ENCODE assay signal across 20 cellular contexts in the genomic region with DNA sequence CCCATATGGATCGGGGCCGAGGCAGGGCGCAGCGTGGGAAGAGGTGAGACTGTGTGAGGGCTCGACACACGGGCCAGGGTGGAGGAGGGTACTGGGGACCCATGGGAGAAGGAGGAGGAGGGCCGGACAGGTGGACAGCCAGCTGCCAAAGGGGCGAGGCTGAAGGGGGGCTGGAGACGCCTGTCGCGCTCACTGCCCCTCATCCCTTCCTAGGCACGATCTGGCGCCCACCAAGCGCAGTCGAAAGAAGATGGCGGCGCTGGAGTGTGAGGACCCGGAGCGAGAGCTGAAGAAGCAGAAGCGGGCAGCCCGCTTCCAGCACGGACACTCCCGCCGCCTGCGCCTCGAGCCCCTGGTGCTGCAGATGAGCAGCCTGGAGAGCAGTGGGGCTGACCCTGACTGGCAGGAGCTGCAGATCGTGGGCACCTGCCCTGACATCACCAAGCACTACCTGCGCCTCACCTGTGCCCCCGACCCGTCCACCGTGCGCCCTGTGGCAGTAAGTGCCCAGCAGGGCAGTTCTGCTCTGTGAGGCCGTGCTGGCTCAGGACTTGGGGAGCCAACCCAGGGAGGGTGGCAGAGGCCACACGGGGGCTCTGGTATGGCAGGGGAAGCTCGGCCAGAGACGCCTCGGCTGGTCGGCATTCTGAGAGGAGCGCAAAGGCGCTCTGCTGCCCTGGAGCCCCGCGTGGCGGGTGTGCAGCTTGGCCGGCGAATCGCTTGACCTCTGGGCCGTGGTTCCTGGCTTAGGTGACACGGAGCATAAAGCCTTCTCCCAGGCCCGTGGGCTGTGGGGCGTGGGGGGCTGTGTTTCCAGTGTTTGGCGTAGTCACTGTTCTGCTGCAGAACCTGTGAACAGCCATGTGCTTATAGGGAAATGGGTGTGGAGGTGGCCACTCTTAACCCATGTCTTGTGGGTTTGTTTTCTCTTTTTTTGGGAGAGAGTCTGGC. TPM values are rescaled to one million over a fixed set of nuclear protein-coding genes. Genes with fewer than 3 reads are reported as not detected.
DNase-seq lines count a peak whose midpoint lies in the region; ATAC-seq, FAIRE-seq and TF ChIP-seq lines count a peak whose summit lies in the region.
"Had no signal": no experiment of that assay in that cellular context is flagged by ENCODE, and none has a peak within 500 bp of the region (broad histone marks: within the 10 kb centered on the region; RNA-seq: fewer than 3 reads in every experiment).

No MANE protein-coding gene starts in this region.

- H3K4me3 ChIP-seq in HepG2 (replicated peaks in 1 of 3; ENCODE audit: insufficient read depth in 1 of 3, low read depth in 2 of 3, low read length in 3 of 3): no peak overlapping the region
- no peak overlapping the region for H3K4me3 ChIP-seq in right lobe of liver
- no peak overlapping the region for H3K4me3 ChIP-seq in spleen
- H3K4me3 ChIP-seq in body of pancreas: no peak overlapping the region
- H3K4me3 ChIP-seq: BLaER1 had no signal

- peak overlapping the region; percentile 65 to 83 for H3K27ac Mint-ChIP-seq in effector memory CD8-positive, alpha-beta T cell

- in situ Hi-C loops in HepG2 (cut with HindIII; ENCODE audit: extremely low pct_ligation_motif_present, low pct_unique_long_range_greater_than_20kb): no loop called here

- H3K36me3 ChIP-seq in HepG2 (replicated peaks in 1 of 2; ENCODE audit: control insufficient read depth in 1 of 2, insufficient read depth in 2 of 2, low read length in 2 of 2): peaks cover 52 to 89% of the 10 kb centered on the region in 2 experiments
- H3K36me3 ChIP-seq in right lobe of liver: peaks cover 42 to 97% (median 69%) of the 10 kb centered on the region in 4 donors
- H3K36me3 ChIP-seq in spleen: peaks cover 17 to 100% (median 100%) of the 10 kb centered on the region in 6 donors
- H3K36me3 ChIP-seq in body of pancreas (replicated peaks in 1 of 2; ENCODE audit: insufficient read depth in 1 of 2, low read depth in 2 of 2): peaks cover 39 to 68% of the 10 kb centered on the region in 2 donors

- no TSS peak for BruUV-seq in HepG2 (replicated peaks; lab: Mats Ljungman, UMichigan)

- WGBS in HepG2 (ENCODE audit: low lambda C conversion rate): 94% methylated on average over 26 of the region's 51 CpGs
- WGBS in right lobe of liver (ENCODE audit: insufficient coverage, low coverage, low lambda C conversion rate, missing lambda C conversion rate): 88% methylated on average over 12 of the region's 51 CpGs
- WGBS in spleen, 5 donors: 92 to 95% (median 94%) methylated on average over 38 to 51 of the region's 51 CpGs
- 88 to 92% methylated on average over 19 to 50 of the region's 51 CpGs for WGBS in body of pancreas, 2 donors

- no peak for TF ChIP-seq RAD21 in HepG2 (CRISPR knock-in tag; IDR thresholded peaks at IDR 0.05)

- no peak for TF ChIP-seq CTCF in HepG2 (CRISPR knock-in tag; IDR thresholded peaks at IDR 0.05)
- no peak for TF ChIP-seq CTCF in right lobe of liver (IDR thresholded peaks at IDR 0.05)
- no peak for TF ChIP-seq CTCF in spleen (IDR thresholded peaks at IDR 0.05 in 8 of 11, conservative IDR thresholded peaks at IDR 0.05 in 3 of 11)
- TF ChIP-seq CTCF in body of pancreas (IDR thresholded peaks at IDR 0.05): no peak

- peaks cover 18% of the 10 kb centered on the region; the same call in 1 of the 2 replicates for H4K20me1 ChIP-seq in HepG2 (ENCODE audit: insufficient read depth, low read length)

- POLR2A ChIA-PET in HepG2 (lab: Yijun Ruan, JAX): no interaction called here

- DNase-seq in HepG2 (ENCODE audit: low spot score) (no peak), right lobe of liver (no peak), spleen (peak; percentile 75), body of pancreas (no peak)
- no peak for DNase-seq in effector memory CD8-positive, alpha-beta T cell
- DNase-seq: 8988T, GDM1, NCI-H1105 treated with DMSO at 0.1 percent for 48 hours, NCI-H1694 treated with DMSO at 0.1 percent for 48 hours, NCI-H2107, NCI-H226, NCI-H524 treated with DMSO at 0.1 percent for 48 hours had no signal

- intact Hi-C loops in HepG2 (cut with micrococcal nuclease; ENCODE audit: unreplicated experiment) (no loop called here), right lobe of liver (cut with DNase I) (no loop called here), spleen (cut with DNase I; ENCODE audit: low total_unique reads) (no loop called here), body of pancreas (cut with DNase I) (loop anchor here (10.0 kb wide), 1 partner anchor 1218 kb away; a partner anchor contains a TSS)

- peaks cover 33 to 34% of the 10 kb centered on the region in 2 donors for H3K4me1 Mint-ChIP-seq in effector memory CD8-positive, alpha-beta T cell (ENCODE audit: low read depth in 2 of 2)

- TF ChIP-seq EP300 in HepG2 (IDR thresholded peaks at IDR 0.05; ENCODE audit: low read depth in 2 of 2, low read length in 2 of 2) (no peak), HepG2 (CRISPR knock-in tag; IDR thresholded peaks at IDR 0.05; ENCODE audit: borderline replicate concordance) (no peak)

- H3K9ac ChIP-seq in HepG2 (ENCODE audit: insufficient read depth, low read depth, low read length): no peak overlapping the region
- H3K9ac ChIP-seq: BLaER1 had no signal

- TF ChIP-seq POLR2A in HepG2 (IDR thresholded peaks at IDR 0.05; ENCODE audit: insufficient read depth in 1 of 2, low read depth in 2 of 2, low read length in 2 of 2) (no peak), right lobe of liver (IDR thresholded peaks at IDR 0.05) (no peak), spleen (IDR thresholded peaks at IDR 0.05) (no peak), body of pancreas (IDR thresholded peaks at IDR 0.05) (no peak)

- H3K9me3 Mint-ChIP-seq in effector memory CD8-positive, alpha-beta T cell: no peaks in the 10 kb centered on the region
- H3K9me3 Mint-ChIP-seq: IgD-negative memory B cell had no signal

- H3K4me1 ChIP-seq in HepG2 (ENCODE audit: insufficient read depth, low read length) (peaks cover 7% of the 10 kb centered on the region), right lobe of liver (peaks cover 0 to under 1% (median 0%) of the 10 kb centered on the region in 4 donors), spleen (peaks cover 0 to 69% (median 39%) of the 10 kb centered on the region in 6 donors), body of pancreas (peaks cover 63% of the 10 kb centered on the region)

- ATAC-seq in HepG2: no peak; the same call in 2 of the 3 replicates
- no peak for ATAC-seq in right lobe of liver
- ATAC-seq in effector memory CD8-positive, alpha-beta T cell (replicated peaks): no peak
- no peak for ATAC-seq in body of pancreas
- ATAC-seq in HG03159 (IDR thresholded peaks at IDR 0.05; ENCODE audit: unreplicated experiment): no peak
- ATAC-seq: Panc1, Right ventricle myocardium inferior had no signal

- H3K27ac ChIP-seq in HepG2 (ENCODE audit: extremely low read length, insufficient read depth, low read length) (no peak overlapping the region), right lobe of liver (no peak overlapping the region), spleen (no peak overlapping the region), body of pancreas (peak overlapping the region in 2 of 4 donors; percentile 32 to 98)
- H3K27ac ChIP-seq: BLaER1 had no signal

- FAIRE-seq in HepG2 (lab: Jason Lieb, UNC): no peak
- FAIRE-seq: H54 had no signal

- H3K4me2 ChIP-seq in HepG2 (ENCODE audit: low read depth, low read length): no peak overlapping the region
- H3K4me2 ChIP-seq: BLaER1 had no signal

- no peak overlapping the region for H2AFZ ChIP-seq in HepG2 (ENCODE audit: low read length)

- no peak overlapping the region for H3K4me3 Mint-ChIP-seq in effector memory CD8-positive, alpha-beta T cell

- CTCF ChIA-PET in HepG2 (lab: Yijun Ruan, JAX; ENCODE audit: low intra/inter-chr PET ratio, low total read pairs): no interaction called here

- H3K9me3 ChIP-seq in HepG2 (ENCODE audit: low read length) (no peaks in the 10 kb centered on the region), right lobe of liver (no peaks in the 10 kb centered on the region), spleen (no peaks in the 10 kb centered on the region), body of pancreas (no peaks in the 10 kb centered on the region)
- H3K9me3 ChIP-seq: BLaER1 had no signal

- H3K27me3 ChIP-seq in HepG2 (ENCODE audit: control insufficient read depth in 1 of 2, insufficient read depth in 2 of 2, low read length in 2 of 2) (no peaks in the 10 kb centered on the region; a peak in 1 of 5 replicates), right lobe of liver (no peaks in the 10 kb centered on the region), spleen (replicated peaks in 1 of 7) (no peaks in the 10 kb centered on the region), body of pancreas (no peaks in the 10 kb centered on the region)
- H3K27me3 ChIP-seq: BLaER1 had no signal

- peaks cover 12% of the 10 kb centered on the region for H3K79me2 ChIP-seq in HepG2 (ENCODE audit: insufficient read depth, low read length)

- H3K27me3 Mint-ChIP-seq in effector memory CD8-positive, alpha-beta T cell: no peaks in the 10 kb centered on the region
- H3K27me3 Mint-ChIP-seq: IgD-negative memory B cell had no signal

- H3K36me3 Mint-ChIP-seq in effector memory CD8-positive, alpha-beta T cell (ENCODE audit: insufficient read depth): peaks cover 99% of the 10 kb centered on the region

RNA-seq across cellular contexts. Expression of a gene that starts 6.9 kb away (rescaled TPM):
- total RNA-seq in HepG2 (2016; rRNA removed; fragmentation: Illumina TruSeq; extraction: Trizol): 1.5 and 2.9 TPM in 2 replicates
- 0.88 and 1.1 TPM in 2 replicates for total RNA-seq in HepG2 (2016; cell fraction: cytosol; rRNA removed; fragmentation: Illumina TruSeq; extraction: Trizol; ENCODE audit: low read depth)
- 1.8 and 2.6 TPM in 2 replicates for total RNA-seq in HepG2 (2016; cell fraction: insoluble cytoplasmic fraction; rRNA removed; fragmentation: Illumina TruSeq; extraction: Trizol)
- total RNA-seq in HepG2 (2016; cell fraction: membrane; rRNA removed; fragmentation: Illumina TruSeq; extraction: Trizol): 1.8 and 2.1 TPM in 2 replicates
- total RNA-seq in HepG2 (2016; cell fraction: nucleus; rRNA removed; fragmentation: Illumina TruSeq; extraction: Trizol): 1.9 and 2.7 TPM in 2 replicates
- polyA plus RNA-seq in HepG2 (2011; rRNA removed): 0.75 and 1.2 TPM in 2 replicates
- 0.86 and 1.8 TPM in 2 replicates for polyA plus RNA-seq in HepG2 (2011; cell fraction: cytosol; rRNA removed)
- 1.7 TPM in 2 replicates for polyA plus RNA-seq in HepG2 (2011; cell fraction: nucleus; rRNA removed)
- polyA plus RNA-seq in HepG2 (2012): 1.5 and 1.8 TPM in 2 replicates
- 0.32 and 0.38 TPM in 2 replicates for polyA plus RNA-seq in HepG2 (2016; cell fraction: cytosol; fragmentation: Illumina TruSeq; extraction: Trizol; ENCODE audit: low read depth)
- polyA plus RNA-seq in HepG2 (2016; cell fraction: insoluble cytoplasmic fraction; fragmentation: Illumina TruSeq; extraction: Trizol; ENCODE audit: low read depth): 1.4 and 1.5 TPM in 2 replicates
- polyA plus RNA-seq in HepG2 (2016; cell fraction: membrane; fragmentation: Illumina TruSeq; extraction: Trizol; ENCODE audit: low read depth): 0.65 and 1.0 TPM in 2 replicates
- 0.95 and 1.2 TPM in 2 replicates for polyA plus RNA-seq in HepG2 (2016; cell fraction: nucleus; fragmentation: Illumina TruSeq; extraction: Trizol; ENCODE audit: insufficient read depth, low read depth)
- polyA minus RNA-seq in HepG2 (2011; rRNA and poly(A)+ RNA removed; ENCODE audit: low replicate concordance): 5.7 and 6.2 TPM in 2 replicates
- 3.4 and 3.7 TPM in 2 replicates for polyA minus RNA-seq in HepG2 (2011; cell fraction: cytosol; rRNA and poly(A)+ RNA removed)
- polyA minus RNA-seq in HepG2 (2011; cell fraction: nucleus; rRNA and poly(A)+ RNA removed): 2.7 and 3.9 TPM in 2 replicates
- 1 to 10 TPM; 1.5 to 5.7 (median 3.3) TPM for total RNA-seq in right lobe of liver
- total RNA-seq in spleen: 1 to 10 TPM; 4.4 to 8.3 (median 6.2) TPM
- polyA plus RNA-seq in spleen: 1 to 10 TPM; 1.7 to 4.3 (median 3.5) TPM
- 10 to 100 TPM; 21.8 to 25.7 TPM for total RNA-seq in body of pancreas
- polyA plus RNA-seq: IgD-negative memory B cell had no signal

RNA-seq across cellular contexts. Expression of a gene that starts 7.7 kb away (rescaled TPM):
- total RNA-seq in HepG2 (2016; rRNA removed; fragmentation: Illumina TruSeq; extraction: Trizol) (5.8 and 14.3 TPM in 2 replicates), right lobe of liver (10 to 100 TPM; 29.8 to 66.3 (median 41.1) TPM), spleen (100 to 1,000 TPM; 123 to 280 (median 183) TPM), body of pancreas (100 to 1,000 TPM; 182 to 290 TPM)
- 1.1 and 2.1 TPM in 2 replicates for total RNA-seq in HepG2 (2016; cell fraction: cytosol; rRNA removed; fragmentation: Illumina TruSeq; extraction: Trizol; ENCODE audit: low read depth)
- 4.7 and 13.0 TPM in 2 replicates for total RNA-seq in HepG2 (2016; cell fraction: insoluble cytoplasmic fraction; rRNA removed; fragmentation: Illumina TruSeq; extraction: Trizol)
- total RNA-seq in HepG2 (2016; cell fraction: membrane; rRNA removed; fragmentation: Illumina TruSeq; extraction: Trizol): 4.0 TPM in 2 replicates
- 28.1 and 29.6 TPM in 2 replicates for total RNA-seq in HepG2 (2016; cell fraction: nucleus; rRNA removed; fragmentation: Illumina TruSeq; extraction: Trizol)
- polyA plus RNA-seq in HepG2 (2011; rRNA removed) (38.3 and 41.9 TPM in 2 replicates), spleen (100 to 1,000 TPM in 2 of 3 donors, 10 to 100 TPM in 1; 69.2 to 293 (median 110) TPM)
- polyA plus RNA-seq in HepG2 (2011; cell fraction: cytosol; rRNA removed): 3.2 and 6.8 TPM in 2 replicates
- 519 and 637 TPM in 2 replicates for polyA plus RNA-seq in HepG2 (2011; cell fraction: nucleus; rRNA removed)
- polyA plus RNA-seq in HepG2 (2012): 46.6 and 63.0 TPM in 2 replicates
- polyA plus RNA-seq in HepG2 (2016; cell fraction: cytosol; fragmentation: Illumina TruSeq; extraction: Trizol; ENCODE audit: low read depth): 0.46 and 0.71 TPM in 2 replicates
- polyA plus RNA-seq in HepG2 (2016; cell fraction: insoluble cytoplasmic fraction; fragmentation: Illumina TruSeq; extraction: Trizol; ENCODE audit: low read depth): 5.1 and 9.7 TPM in 2 replicates
- polyA plus RNA-seq in HepG2 (2016; cell fraction: membrane; fragmentation: Illumina TruSeq; extraction: Trizol; ENCODE audit: low read depth): 1.5 and 2.8 TPM in 2 replicates
- 151 and 199 TPM in 2 replicates for polyA plus RNA-seq in HepG2 (2016; cell fraction: nucleus; fragmentation: Illumina TruSeq; extraction: Trizol; ENCODE audit: insufficient read depth, low read depth)
- 27.1 and 40.7 TPM in 2 replicates for polyA minus RNA-seq in HepG2 (2011; rRNA and poly(A)+ RNA removed; ENCODE audit: low replicate concordance)
- 10.7 and 13.3 TPM in 2 replicates for polyA minus RNA-seq in HepG2 (2011; cell fraction: cytosol; rRNA and poly(A)+ RNA removed)
- polyA minus RNA-seq in HepG2 (2011; cell fraction: nucleus; rRNA and poly(A)+ RNA removed): 60.4 and 69.7 TPM in 2 replicates

RNA-seq across cellular contexts. Expression of a gene that starts 16.4 kb away (rescaled TPM):
- total RNA-seq in HepG2 (2016; rRNA removed; fragmentation: Illumina TruSeq; extraction: Trizol): 0.83 and 1.6 TPM in 2 replicates
- 1.4 and 3.2 TPM in 2 replicates for total RNA-seq in HepG2 (2016; cell fraction: cytosol; rRNA removed; fragmentation: Illumina TruSeq; extraction: Trizol; ENCODE audit: low read depth)
- total RNA-seq in HepG2 (2016; cell fraction: insoluble cytoplasmic fraction; rRNA removed; fragmentation: Illumina TruSeq; extraction: Trizol): 1.00 and 1.6 TPM in 2 replicates
- 1.4 and 1.9 TPM in 2 replicates for total RNA-seq in HepG2 (2016; cell fraction: membrane; rRNA removed; fragmentation: Illumina TruSeq; extraction: Trizol)
- total RNA-seq in HepG2 (2016; cell fraction: nucleus; rRNA removed; fragmentation: Illumina TruSeq; extraction: Trizol): not detected in 2 replicates
- polyA plus RNA-seq in HepG2 (2011; rRNA removed): 0.34 and 0.41 TPM in 2 replicates
- 0.37 and 0.90 TPM in 2 replicates for polyA plus RNA-seq in HepG2 (2011; cell fraction: cytosol; rRNA removed)
- polyA plus RNA-seq in HepG2 (2011; cell fraction: nucleus; rRNA removed): 0.35 and 0.56 TPM in 2 replicates
- polyA plus RNA-seq in HepG2 (2012): 0.92 and 0.97 TPM in 2 replicates
- polyA plus RNA-seq in HepG2 (2016; cell fraction: cytosol; fragmentation: Illumina TruSeq; extraction: Trizol; ENCODE audit: low read depth): 2.2 and 4.1 TPM in 2 replicates
- 2.3 and 3.1 TPM in 2 replicates for polyA plus RNA-seq in HepG2 (2016; cell fraction: insoluble cytoplasmic fraction; fragmentation: Illumina TruSeq; extraction: Trizol; ENCODE audit: low read depth)
- polyA plus RNA-seq in HepG2 (2016; cell fraction: membrane; fragmentation: Illumina TruSeq; extraction: Trizol; ENCODE audit: low read depth): 4.7 and 5.9 TPM in 2 replicates
- polyA plus RNA-seq in HepG2 (2016; cell fraction: nucleus; fragmentation: Illumina TruSeq; extraction: Trizol; ENCODE audit: insufficient read depth, low read depth): 1.2 and 2.4 TPM in 2 replicates
- 0.54 TPM in 1 of 2 replicates, not detected in the other for polyA minus RNA-seq in HepG2 (2011; rRNA and poly(A)+ RNA removed; ENCODE audit: low replicate concordance)
- polyA minus RNA-seq in HepG2 (2011; cell fraction: cytosol; rRNA and poly(A)+ RNA removed): 0.79 TPM in 1 of 2 replicates, not detected in the other
- polyA minus RNA-seq in HepG2 (2011; cell fraction: nucleus; rRNA and poly(A)+ RNA removed): not detected in 2 replicates
- 1 to 10 TPM; 1.3 to 3.7 (median 2.0) TPM for total RNA-seq in right lobe of liver
- 10 to 100 TPM in 4 of 7 donors, 1 to 10 TPM in 3; 6.6 to 16.1 (median 13.4) TPM for total RNA-seq in spleen
- polyA plus RNA-seq in spleen: 10 to 100 TPM in 2 of 3 donors, 1 to 10 TPM in 1; 9.7 to 15.9 (median 12.8) TPM
- total RNA-seq in body of pancreas: 10 to 100 TPM; 18.2 to 92.9 TPM
- polyA plus RNA-seq: IgD-negative memory B cell had no signal

RNA-seq across cellular contexts. Expression of a gene that starts 41.4 kb away (rescaled TPM):
- total RNA-seq in HepG2 (2016; rRNA removed; fragmentation: Illumina TruSeq; extraction: Trizol) (10.6 and 19.9 TPM in 2 replicates), right lobe of liver (under 1 TPM in 5 of 6 experiments, not detected in 1; 0.30 to 0.93 (median 0.35) TPM), spleen (1 to 10 TPM in 5 of 7 donors, under 1 TPM in 2; 0.97 to 2.9 (median 1.2) TPM), body of pancreas (10 to 100 TPM; 20.5 to 88.7 TPM)
- total RNA-seq in HepG2 (2016; cell fraction: cytosol; rRNA removed; fragmentation: Illumina TruSeq; extraction: Trizol; ENCODE audit: low read depth): 24.8 and 26.4 TPM in 2 replicates
- 9.4 and 21.3 TPM in 2 replicates for total RNA-seq in HepG2 (2016; cell fraction: insoluble cytoplasmic fraction; rRNA removed; fragmentation: Illumina TruSeq; extraction: Trizol)
- total RNA-seq in HepG2 (2016; cell fraction: membrane; rRNA removed; fragmentation: Illumina TruSeq; extraction: Trizol): 27.7 and 30.4 TPM in 2 replicates
- 16.5 and 20.3 TPM in 2 replicates for total RNA-seq in HepG2 (2016; cell fraction: nucleus; rRNA removed; fragmentation: Illumina TruSeq; extraction: Trizol)
- polyA plus RNA-seq in HepG2 (2011; rRNA removed) (6.9 and 8.9 TPM in 2 replicates), spleen (1 to 10 TPM; 1.1 to 3.5 (median 1.2) TPM)
- polyA plus RNA-seq in HepG2 (2011; cell fraction: cytosol; rRNA removed): 7.0 and 10.7 TPM in 2 replicates
- 13.2 and 17.7 TPM in 2 replicates for polyA plus RNA-seq in HepG2 (2011; cell fraction: nucleus; rRNA removed)
- 4.1 and 6.2 TPM in 2 replicates for polyA plus RNA-seq in HepG2 (2012)
- 27.2 and 29.7 TPM in 2 replicates for polyA plus RNA-seq in HepG2 (2016; cell fraction: cytosol; fragmentation: Illumina TruSeq; extraction: Trizol; ENCODE audit: low read depth)
- polyA plus RNA-seq in HepG2 (2016; cell fraction: insoluble cytoplasmic fraction; fragmentation: Illumina TruSeq; extraction: Trizol; ENCODE audit: low read depth): 11.5 and 12.2 TPM in 2 replicates
- polyA plus RNA-seq in HepG2 (2016; cell fraction: membrane; fragmentation: Illumina TruSeq; extraction: Trizol; ENCODE audit: low read depth): 29.0 and 29.3 TPM in 2 replicates
- 34.6 and 38.5 TPM in 2 replicates for polyA plus RNA-seq in HepG2 (2016; cell fraction: nucleus; fragmentation: Illumina TruSeq; extraction: Trizol; ENCODE audit: insufficient read depth, low read depth)
- polyA minus RNA-seq in HepG2 (2011; rRNA and poly(A)+ RNA removed; ENCODE audit: low replicate concordance): 15.4 TPM in 1 of 2 replicates, not detected in the other
- 6.2 and 9.2 TPM in 2 replicates for polyA minus RNA-seq in HepG2 (2011; cell fraction: cytosol; rRNA and poly(A)+ RNA removed)
- 2.6 and 3.9 TPM in 2 replicates for polyA minus RNA-seq in HepG2 (2011; cell fraction: nucleus; rRNA and poly(A)+ RNA removed)
- total RNA-seq: HT1080, LHCN-M2 had no signal

RNA-seq across cellular contexts. Expression of a gene that starts 45.9 kb away (rescaled TPM):
- total RNA-seq in HepG2 (2016; rRNA removed; fragmentation: Illumina TruSeq; extraction: Trizol): 0.76 and 1.3 TPM in 2 replicates
- total RNA-seq in HepG2 (2016; cell fraction: cytosol; rRNA removed; fragmentation: Illumina TruSeq; extraction: Trizol; ENCODE audit: low read depth): 0.81 and 1.1 TPM in 2 replicates
- total RNA-seq in HepG2 (2016; cell fraction: insoluble cytoplasmic fraction; rRNA removed; fragmentation: Illumina TruSeq; extraction: Trizol): 0.92 and 0.93 TPM in 2 replicates
- total RNA-seq in HepG2 (2016; cell fraction: membrane; rRNA removed; fragmentation: Illumina TruSeq; extraction: Trizol): 0.34 and 0.46 TPM in 2 replicates
- not detected in 2 replicates for total RNA-seq in HepG2 (2016; cell fraction: nucleus; rRNA removed; fragmentation: Illumina TruSeq; extraction: Trizol)
- polyA plus RNA-seq in HepG2 (2011; rRNA removed): 1.9 and 3.6 TPM in 2 replicates
- polyA plus RNA-seq in HepG2 (2011; cell fraction: cytosol; rRNA removed): 1.6 and 2.5 TPM in 2 replicates
- 1.1 TPM in 1 of 2 replicates, not detected in the other for polyA plus RNA-seq in HepG2 (2011; cell fraction: nucleus; rRNA removed)
- 0.46 and 0.76 TPM in 2 replicates for polyA plus RNA-seq in HepG2 (2012)
- polyA plus RNA-seq in HepG2 (2016; cell fraction: cytosol; fragmentation: Illumina TruSeq; extraction: Trizol; ENCODE audit: low read depth): 1.2 and 1.3 TPM in 2 replicates
- polyA plus RNA-seq in HepG2 (2016; cell fraction: insoluble cytoplasmic fraction; fragmentation: Illumina TruSeq; extraction: Trizol; ENCODE audit: low read depth): 0.67 TPM in 1 of 2 replicates, not detected in the other
- 0.65 TPM in 1 of 2 replicates, not detected in the other for polyA plus RNA-seq in HepG2 (2016; cell fraction: membrane; fragmentation: Illumina TruSeq; extraction: Trizol; ENCODE audit: low read depth)
- 1.3 and 2.0 TPM in 2 replicates for polyA plus RNA-seq in HepG2 (2016; cell fraction: nucleus; fragmentation: Illumina TruSeq; extraction: Trizol; ENCODE audit: insufficient read depth, low read depth)
- polyA minus RNA-seq in HepG2 (2011; rRNA and poly(A)+ RNA removed; ENCODE audit: low replicate concordance): not detected in 2 replicates
- polyA minus RNA-seq in HepG2 (2011; cell fraction: cytosol; rRNA and poly(A)+ RNA removed): not detected in 2 replicates
- not detected in 2 replicates for polyA minus RNA-seq in HepG2 (2011; cell fraction: nucleus; rRNA and poly(A)+ RNA removed)
- total RNA-seq in right lobe of liver: under 1 TPM in 1 of 6 experiments, not detected in 5; 0.38 TPM
- total RNA-seq in spleen: 1 to 10 TPM in 3 of 7 donors, under 1 TPM in 1, not detected in 3; 0.97 to 4.9 (median 3.3) TPM
- polyA plus RNA-seq in spleen: 1 to 10 TPM in 1 of 3 donors, under 1 TPM in 1, not detected in 1; 0.28 to 3.5 TPM
- not detected for total RNA-seq in body of pancreas
- total RNA-seq: HT1080, LHCN-M2, Right ventricle myocardium inferior had no signal
